ENCODE assay signal across 1 cellular context in genomic region chr3:149784064-149784704, GRCh38.
TF ChIP-seq lines count a peak whose summit lies in the region.

No MANE protein-coding gene starts in this region.

TF ChIP-seq in IMR-90, 13 proteins besides CTCF, POLR2A, EP300 and RAD21 (continued from another document):
- no peak for TF ChIP-seq BHLHE40 (IDR thresholded peaks at IDR 0.05; ENCODE audit: low read depth, low read length)
- no peak for TF ChIP-seq NFE2L2 (IDR thresholded peaks at IDR 0.05; ENCODE audit: low read depth, low read length)
- no peak for TF ChIP-seq MAZ (IDR thresholded peaks at IDR 0.05; ENCODE audit: borderline replicate concordance, low read depth, low read length)
- TF ChIP-seq CEBPB (IDR thresholded peaks at IDR 0.05; ENCODE audit: low read depth, low read length), result no peak
- TF ChIP-seq FOS (IDR thresholded peaks at IDR 0.05; ENCODE audit: low read depth, low read length), result no peak
- TF ChIP-seq CHD1 (IDR thresholded peaks at IDR 0.05; ENCODE audit: low read depth, low read length), result no peak
- no peak for TF ChIP-seq RFX5 (IDR thresholded peaks at IDR 0.05; ENCODE audit: low read depth, low read length)
